Comparison of ENCODE assay signal across 8 cellular contexts in the genomic region with DNA sequence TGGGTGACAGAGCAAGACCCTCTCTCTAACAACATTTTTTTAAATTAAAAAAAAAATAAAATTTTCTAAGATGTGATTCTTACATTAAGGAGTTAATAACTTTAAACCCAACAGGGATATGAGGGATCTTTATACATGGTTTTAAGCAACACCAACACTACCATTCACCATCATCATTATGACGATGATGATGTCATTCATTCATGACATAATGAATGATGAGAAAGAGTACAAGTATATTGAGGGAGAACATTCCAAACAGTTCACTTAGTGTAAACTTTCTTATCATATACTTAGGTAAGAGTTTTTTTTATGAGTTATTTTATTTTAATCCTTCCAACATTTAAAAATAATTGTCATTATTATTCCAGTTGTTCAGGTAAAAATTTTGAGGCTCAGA.
"Had no signal": no experiment of that assay in that cellular context is flagged by ENCODE, and none has a peak within 500 bp of the region (broad histone marks: within the 10 kb centered on the region; RNA-seq: fewer than 3 reads in every experiment).

No MANE protein-coding gene starts in this region.

- DNase-seq: GDM1, GF-D8 had no signal

- ATAC-seq: GM12878 had no signal

- H3K4me3 ChIP-seq: GM12878 had no signal

- FAIRE-seq: G401.6, GM12878, GM12891, GM12892, GM18507, GM19239 had no signal
